Comparison of ENCODE assay signal across 15 cellular contexts in genomic region chr6:144588674-144589325, GRCh38.
A peak's percentile ranks its signal among the peaks of the same experiment; 100 is the strongest.
DNase-seq lines count a peak whose midpoint lies in the region; ATAC-seq and TF ChIP-seq lines count a peak whose summit lies in the region.
"Had no signal": no experiment of that assay in that cellular context is flagged by ENCODE, and none has a peak within 500 bp of the region (broad histone marks: within the 10 kb centered on the region; RNA-seq: fewer than 3 reads in every experiment).

No MANE protein-coding gene starts in this region.

- peaks cover 23% of the 10 kb centered on the region for H3K36me3 Mint-ChIP-seq in activated T-helper 17 cell treated with anti-CD3 and anti-CD28 coated beads, Interleukin-2, amount 50 U/mL, for 72 hours (ENCODE audit: low read depth)
- peaks cover 40% of the 10 kb centered on the region for H3K36me3 Mint-ChIP-seq in activated naive CD4-positive, alpha-beta T cell treated with anti-CD3 and anti-CD28 coated beads, Interleukin-2, amount 10 ng/mL, durations not matched to agents 7 days and 5 days

- DNase-seq in GM13976 (ENCODE audit: low spot score): peak; percentile 2
- no peak for DNase-seq in head of caudate nucleus
- DNase-seq in activated naive CD4-positive, alpha-beta T cell treated with anti-CD3 and anti-CD28 coated beads, Interleukin-2, amount 10 ng/mL, durations not matched to agents 7 days and 5 days: no peak
- no peak for DNase-seq in stimulated activated CD8-positive, alpha-beta memory T cell treated with anti-CD3 and anti-CD28 coated beads, Interleukin-4, amount 100 ng/mL, for 48 hours
- no peak for DNase-seq in GM10248 (ENCODE audit: extremely low spot score)
- DNase-seq: colonic mucosa, heart left ventricle, Kasumi-1, NCI-H2227 treated with DMSO at 0.1 percent for 48 hours, psoas muscle had no signal

- H3K4me3 Mint-ChIP-seq in activated T-helper 17 cell treated with anti-CD3 and anti-CD28 coated beads, Interleukin-2, amount 50 U/mL, for 72 hours: no peak overlapping the region
- H3K4me3 Mint-ChIP-seq in activated naive CD4-positive, alpha-beta T cell treated with anti-CD3 and anti-CD28 coated beads, Interleukin-2, amount 10 ng/mL, durations not matched to agents 7 days and 5 days: no peak overlapping the region
- H3K4me3 Mint-ChIP-seq: memory B cell had no signal

- no peaks in the 10 kb centered on the region for H3K9me3 Mint-ChIP-seq in activated T-helper 17 cell treated with anti-CD3 and anti-CD28 coated beads, Interleukin-2, amount 50 U/mL, for 72 hours
- peaks cover 3% of the 10 kb centered on the region for H3K9me3 Mint-ChIP-seq in activated naive CD4-positive, alpha-beta T cell treated with anti-CD3 and anti-CD28 coated beads, Interleukin-2, amount 10 ng/mL, durations not matched to agents 7 days and 5 days
- H3K9me3 Mint-ChIP-seq: memory B cell had no signal

- ATAC-seq in GM19463 (IDR thresholded peaks at IDR 0.05; ENCODE audit: unreplicated experiment) (peak; percentile 84), HG02973 (IDR thresholded peaks at IDR 0.05; ENCODE audit: unreplicated experiment) (peak; percentile 76)
- peak; percentile 76 for ATAC-seq in activated T-helper 17 cell treated with anti-CD3 and anti-CD28 coated beads, Interleukin-2, amount 50 U/mL, for 72 hours (replicated peaks)
- ATAC-seq: heart left ventricle, psoas muscle, Right ventricle myocardium inferior had no signal

- CTCF ChIA-PET in activated naive CD4-positive, alpha-beta T cell treated with anti-CD3 and anti-CD28 coated beads, Interleukin-2, amount 10 ng/mL, durations not matched to agents 7 days and 5 days (lab: Charles Lee): no interaction called here
- CTCF ChIA-PET in GM10248 (lab: Yijun Ruan, JAX): interaction anchor here (1.0 to 1.6 kb wide), 3 partner anchors 219 to 1045 kb away, joined by 3 to 4 read pairs (median 3); no protein-coding TSS in a partner anchor

- H3K27ac Mint-ChIP-seq in activated T-helper 17 cell treated with anti-CD3 and anti-CD28 coated beads, Interleukin-2, amount 50 U/mL, for 72 hours: no peak overlapping the region
- H3K27ac Mint-ChIP-seq in activated naive CD4-positive, alpha-beta T cell treated with anti-CD3 and anti-CD28 coated beads, Interleukin-2, amount 10 ng/mL, durations not matched to agents 7 days and 5 days: no peak overlapping the region
- H3K27ac Mint-ChIP-seq: memory B cell had no signal

- in situ Hi-C loops in GM13976 (cut with MboI; ENCODE audit: low sequenced_read_pairs, unreplicated experiment): loop anchor here (10.0 to 25.0 kb wide), 3 partner anchors 349 to 626 kb away; no protein-coding TSS in a partner anchor

- POLR2A ChIA-PET in GM10248 (lab: Yijun Ruan, JAX): no interaction called here

- H3K4me1 Mint-ChIP-seq in activated T-helper 17 cell treated with anti-CD3 and anti-CD28 coated beads, Interleukin-2, amount 50 U/mL, for 72 hours: no peaks in the 10 kb centered on the region
- peaks cover 25% of the 10 kb centered on the region for H3K4me1 Mint-ChIP-seq in activated naive CD4-positive, alpha-beta T cell treated with anti-CD3 and anti-CD28 coated beads, Interleukin-2, amount 10 ng/mL, durations not matched to agents 7 days and 5 days

- H3K27me3 Mint-ChIP-seq in activated T-helper 17 cell treated with anti-CD3 and anti-CD28 coated beads, Interleukin-2, amount 50 U/mL, for 72 hours: no peaks in the 10 kb centered on the region
- no peaks in the 10 kb centered on the region for H3K27me3 Mint-ChIP-seq in activated naive CD4-positive, alpha-beta T cell treated with anti-CD3 and anti-CD28 coated beads, Interleukin-2, amount 10 ng/mL, durations not matched to agents 7 days and 5 days
- H3K27me3 Mint-ChIP-seq: memory B cell had no signal

- TF ChIP-seq CTCF in GM13976 (IDR thresholded peaks at IDR 0.05; ENCODE audit: borderline replicate concordance, control extremely low read depth, extremely low read depth, insufficient read depth, missing control alignments) (no peak), GM10248 (IDR thresholded peaks at IDR 0.05; ENCODE audit: control extremely low read depth, extremely low read depth, low read depth, missing control alignments) (no peak)

- intact Hi-C loops in head of caudate nucleus (cut with DNase I): loop anchor here (10.0 kb wide), 1 partner anchor 1046 kb away; no protein-coding TSS in a partner anchor
